1 cellular context compared by ENCODE assay signal in genomic region chr2:162582357-162582798, GRCh38.
TF ChIP-seq lines count a peak whose summit lies in the region.

No MANE protein-coding gene starts in this region.

TF ChIP-seq in HepG2, 621 proteins besides CTCF, POLR2A, EP300 and RAD21 (continued from another document and continues in another):
- TF ChIP-seq POGK (CRISPR knock-in tag; conservative IDR thresholded peaks at IDR 0.05): peak; percentile 97
- TF ChIP-seq, protein P1, sequence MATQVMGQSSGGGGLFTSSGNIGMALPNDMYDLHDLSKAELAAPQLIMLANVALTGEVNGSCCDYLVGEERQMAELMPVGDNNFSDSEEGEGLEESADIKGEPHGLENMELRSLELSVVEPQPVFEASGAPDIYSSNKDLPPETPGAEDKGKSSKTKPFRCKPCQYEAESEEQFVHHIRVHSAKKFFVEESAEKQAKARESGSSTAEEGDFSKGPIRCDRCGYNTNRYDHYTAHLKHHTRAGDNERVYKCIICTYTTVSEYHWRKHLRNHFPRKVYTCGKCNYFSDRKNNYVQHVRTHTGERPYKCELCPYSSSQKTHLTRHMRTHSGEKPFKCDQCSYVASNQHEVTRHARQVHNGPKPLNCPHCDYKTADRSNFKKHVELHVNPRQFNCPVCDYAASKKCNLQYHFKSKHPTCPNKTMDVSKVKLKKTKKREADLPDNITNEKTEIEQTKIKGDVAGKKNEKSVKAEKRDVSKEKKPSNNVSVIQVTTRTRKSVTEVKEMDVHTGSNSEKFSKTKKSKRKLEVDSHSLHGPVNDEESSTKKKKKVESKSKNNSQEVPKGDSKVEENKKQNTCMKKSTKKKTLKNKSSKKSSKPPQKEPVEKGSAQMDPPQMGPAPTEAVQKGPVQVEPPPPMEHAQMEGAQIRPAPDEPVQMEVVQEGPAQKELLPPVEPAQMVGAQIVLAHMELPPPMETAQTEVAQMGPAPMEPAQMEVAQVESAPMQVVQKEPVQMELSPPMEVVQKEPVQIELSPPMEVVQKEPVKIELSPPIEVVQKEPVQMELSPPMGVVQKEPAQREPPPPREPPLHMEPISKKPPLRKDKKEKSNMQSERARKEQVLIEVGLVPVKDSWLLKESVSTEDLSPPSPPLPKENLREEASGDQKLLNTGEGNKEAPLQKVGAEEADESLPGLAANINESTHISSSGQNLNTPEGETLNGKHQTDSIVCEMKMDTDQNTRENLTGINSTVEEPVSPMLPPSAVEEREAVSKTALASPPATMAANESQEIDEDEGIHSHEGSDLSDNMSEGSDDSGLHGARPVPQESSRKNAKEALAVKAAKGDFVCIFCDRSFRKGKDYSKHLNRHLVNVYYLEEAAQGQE (IDR thresholded peaks at IDR 0.05; ENCODE audit: borderline replicate concordance in 1 of 2, low read depth in 1 of 2, low read length in 2 of 2): peak in 1 of 2 experiments; percentile 85; a peak in 2 of 4 replicates
- TF ChIP-seq TRAFD1 (CRISPR knock-in tag; IDR thresholded peaks at IDR 0.05; ENCODE audit: borderline replicate concordance): no peak
- TF ChIP-seq ZNF207 (IDR thresholded peaks at IDR 0.05; ENCODE audit: borderline replicate concordance): no peak
- TF ChIP-seq ZNF839 (CRISPR knock-in tag; IDR thresholded peaks at IDR 0.05; ENCODE audit: borderline replicate concordance): no peak
- peak; percentile 47; the same call in 1 of the 2 replicates for TF ChIP-seq YEATS4 (CRISPR knock-in tag; IDR thresholded peaks at IDR 0.05; ENCODE audit: borderline replicate concordance)
- TF ChIP-seq TMF1 (CRISPR knock-in tag; IDR thresholded peaks at IDR 0.05; ENCODE audit: low read depth): 0 out of 2 replicates have a peak, but pooled peaks have one; percentile 63
- peak; percentile 99 for TF ChIP-seq NR2F6 (IDR thresholded peaks at IDR 0.05)
- TF ChIP-seq NR2F6 (CRISPR knock-in tag; IDR thresholded peaks at IDR 0.05): peak; percentile 99
- TF ChIP-seq NONO (IDR thresholded peaks at IDR 0.05): no peak
- peak; percentile 98 for TF ChIP-seq NONO (CRISPR knock-in tag; conservative IDR thresholded peaks at IDR 0.05)
- TF ChIP-seq ZKSCAN5 (CRISPR knock-in tag; IDR thresholded peaks at IDR 0.05): no peak
- TF ChIP-seq HNRNPL (IDR thresholded peaks at IDR 0.05; ENCODE audit: low read depth, low read length): no peak
- TF ChIP-seq TCF7 (IDR thresholded peaks at IDR 0.05; ENCODE audit: low read depth): peak; percentile 98
- peak; percentile 85 for TF ChIP-seq BORCS8-MEF2B (CRISPR knock-in tag; IDR thresholded peaks at IDR 0.05)
- TF ChIP-seq MBNL3 (CRISPR knock-in tag; conservative IDR thresholded peaks at IDR 0.05): no peak
- TF ChIP-seq REL (CRISPR knock-in tag; conservative IDR thresholded peaks at IDR 0.05): peak; percentile 73; the same call in 1 of the 2 replicates
- TF ChIP-seq NR0B2 (CRISPR knock-in tag; IDR thresholded peaks at IDR 0.05): no peak
- TF ChIP-seq SIX4 (CRISPR knock-in tag; IDR thresholded peaks at IDR 0.05): peak; percentile 95
- TF ChIP-seq ZNF567 (CRISPR knock-in tag; IDR thresholded peaks at IDR 0.05; ENCODE audit: borderline replicate concordance): no peak
- no peak for TF ChIP-seq FOXM1 (CRISPR knock-in tag; IDR thresholded peaks at IDR 0.05)
- no peak for TF ChIP-seq POLR2AphosphoS2 (IDR thresholded peaks at IDR 0.05; ENCODE audit: low read depth, low read length)
- peak; percentile 99 for TF ChIP-seq NCOA2 (CRISPR knock-in tag; IDR thresholded peaks at IDR 0.05)
- no peak for TF ChIP-seq ZNF674 (CRISPR knock-in tag; IDR thresholded peaks at IDR 0.05; ENCODE audit: low read depth)
- peak; percentile 81 for TF ChIP-seq GATAD1 (CRISPR knock-in tag; IDR thresholded peaks at IDR 0.05)
- peak; percentile 98 for TF ChIP-seq ZBTB25 (CRISPR knock-in tag; IDR thresholded peaks at IDR 0.05)
- TF ChIP-seq NFKBIZ (CRISPR knock-in tag; IDR thresholded peaks at IDR 0.05): peak; percentile 99
- TF ChIP-seq, protein P2, sequence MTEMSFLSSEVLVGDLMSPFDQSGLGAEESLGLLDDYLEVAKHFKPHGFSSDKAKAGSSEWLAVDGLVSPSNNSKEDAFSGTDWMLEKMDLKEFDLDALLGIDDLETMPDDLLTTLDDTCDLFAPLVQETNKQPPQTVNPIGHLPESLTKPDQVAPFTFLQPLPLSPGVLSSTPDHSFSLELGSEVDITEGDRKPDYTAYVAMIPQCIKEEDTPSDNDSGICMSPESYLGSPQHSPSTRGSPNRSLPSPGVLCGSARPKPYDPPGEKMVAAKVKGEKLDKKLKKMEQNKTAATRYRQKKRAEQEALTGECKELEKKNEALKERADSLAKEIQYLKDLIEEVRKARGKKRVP (CRISPR knock-in tag; IDR thresholded peaks at IDR 0.05): peak in 1 of 2 experiments; percentile 93; a peak in 2 of 4 replicates
- TF ChIP-seq ZNF550 (CRISPR knock-in tag; IDR thresholded peaks at IDR 0.05; ENCODE audit: borderline replicate concordance): no peak
- peak; percentile 80; the same call in 1 of the 2 replicates for TF ChIP-seq ZNF691 (CRISPR knock-in tag; IDR thresholded peaks at IDR 0.05; ENCODE audit: borderline replicate concordance, low read depth)
- TF ChIP-seq DMAP1 (CRISPR knock-in tag; IDR thresholded peaks at IDR 0.05): peak; percentile 56; the same call in 1 of the 2 replicates
- TF ChIP-seq NPAS2 (CRISPR knock-in tag; IDR thresholded peaks at IDR 0.05; ENCODE audit: borderline replicate concordance): no peak
- TF ChIP-seq NFE2L2 (IDR thresholded peaks at IDR 0.05; ENCODE audit: low read length): peak; percentile 98
- no peak for TF ChIP-seq ZSCAN30 (CRISPR knock-in tag; IDR thresholded peaks at IDR 0.05)
- TF ChIP-seq ZNF605 (CRISPR knock-in tag; IDR thresholded peaks at IDR 0.05): 0 out of 2 replicates have a peak, but pooled peaks have one; percentile 24
- TF ChIP-seq ZNF616 (CRISPR knock-in tag; IDR thresholded peaks at IDR 0.05; ENCODE audit: low read depth): no peak
- no peak for TF ChIP-seq ZNF337 (CRISPR knock-in tag; IDR thresholded peaks at IDR 0.05; ENCODE audit: borderline replicate concordance, low read depth)
- no peak for TF ChIP-seq ZNF101 (CRISPR knock-in tag; IDR thresholded peaks at IDR 0.05; ENCODE audit: borderline replicate concordance, low read depth)
- TF ChIP-seq, protein P3, sequence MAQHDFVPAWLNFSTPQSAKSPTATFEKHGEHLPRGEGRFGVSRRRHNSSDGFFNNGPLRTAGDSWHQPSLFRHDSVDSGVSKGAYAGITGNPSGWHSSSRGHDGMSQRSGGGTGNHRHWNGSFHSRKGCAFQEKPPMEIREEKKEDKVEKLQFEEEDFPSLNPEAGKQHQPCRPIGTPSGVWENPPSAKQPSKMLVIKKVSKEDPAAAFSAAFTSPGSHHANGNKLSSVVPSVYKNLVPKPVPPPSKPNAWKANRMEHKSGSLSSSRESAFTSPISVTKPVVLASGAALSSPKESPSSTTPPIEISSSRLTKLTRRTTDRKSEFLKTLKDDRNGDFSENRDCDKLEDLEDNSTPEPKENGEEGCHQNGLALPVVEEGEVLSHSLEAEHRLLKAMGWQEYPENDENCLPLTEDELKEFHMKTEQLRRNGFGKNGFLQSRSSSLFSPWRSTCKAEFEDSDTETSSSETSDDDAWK (CRISPR knock-in tag; IDR thresholded peaks at IDR 0.05): no peak
- TF ChIP-seq KAT8 (CRISPR knock-in tag; IDR thresholded peaks at IDR 0.05): peak; percentile 95
- no peak for TF ChIP-seq BRD4 (CRISPR knock-in tag; IDR thresholded peaks at IDR 0.05)
- peak; percentile 77; the same call in 1 of the 2 replicates for TF ChIP-seq ATF6 (CRISPR knock-in tag; conservative IDR thresholded peaks at IDR 0.05)
- TF ChIP-seq ZFP36 (IDR thresholded peaks at IDR 0.05; ENCODE audit: borderline replicate concordance, low read depth, low read length, partially characterized antibody): peak; percentile 75
- TF ChIP-seq ZBTB7A (CRISPR knock-in tag; IDR thresholded peaks at IDR 0.05): no peak; the same call in 1 of the 2 replicates
- peak; percentile 92 for TF ChIP-seq ZNF292 (CRISPR knock-in tag; IDR thresholded peaks at IDR 0.05; ENCODE audit: borderline replicate concordance, low read depth)
- peak; percentile 56; the same call in 1 of the 2 replicates for TF ChIP-seq SMARCE1 (IDR thresholded peaks at IDR 0.05; ENCODE audit: borderline replicate concordance)
- TF ChIP-seq BCL6 (CRISPR knock-in tag; IDR thresholded peaks at IDR 0.05): peak; percentile 99
- no peak for TF ChIP-seq POLR2AphosphoS5 (IDR thresholded peaks at IDR 0.05; ENCODE audit: low read depth, low read length)
- no peak for TF ChIP-seq ZNF678 (CRISPR knock-in tag; IDR thresholded peaks at IDR 0.05)
- TF ChIP-seq, protein P4, sequence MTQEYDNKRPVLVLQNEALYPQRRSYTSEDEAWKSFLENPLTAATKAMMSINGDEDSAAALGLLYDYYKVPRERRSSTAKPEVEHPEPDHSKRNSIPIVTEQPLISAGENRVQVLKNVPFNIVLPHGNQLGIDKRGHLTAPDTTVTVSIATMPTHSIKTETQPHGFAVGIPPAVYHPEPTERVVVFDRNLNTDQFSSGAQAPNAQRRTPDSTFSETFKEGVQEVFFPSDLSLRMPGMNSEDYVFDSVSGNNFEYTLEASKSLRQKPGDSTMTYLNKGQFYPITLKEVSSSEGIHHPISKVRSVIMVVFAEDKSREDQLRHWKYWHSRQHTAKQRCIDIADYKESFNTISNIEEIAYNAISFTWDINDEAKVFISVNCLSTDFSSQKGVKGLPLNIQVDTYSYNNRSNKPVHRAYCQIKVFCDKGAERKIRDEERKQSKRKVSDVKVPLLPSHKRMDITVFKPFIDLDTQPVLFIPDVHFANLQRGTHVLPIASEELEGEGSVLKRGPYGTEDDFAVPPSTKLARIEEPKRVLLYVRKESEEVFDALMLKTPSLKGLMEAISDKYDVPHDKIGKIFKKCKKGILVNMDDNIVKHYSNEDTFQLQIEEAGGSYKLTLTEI (CRISPR knock-in tag; conservative IDR thresholded peaks at IDR 0.05): no peak
- TF ChIP-seq ZBTB8A (CRISPR knock-in tag; IDR thresholded peaks at IDR 0.05; ENCODE audit: borderline replicate concordance, low read depth): no peak
- TF ChIP-seq ZNF724P (CRISPR knock-in tag; IDR thresholded peaks at IDR 0.05; ENCODE audit: borderline replicate concordance): peak; percentile 94; the same call in 1 of the 2 replicates
- peak; percentile 36; the same call in 1 of the 2 replicates for TF ChIP-seq ZNF143 (CRISPR knock-in tag; IDR thresholded peaks at IDR 0.05)
- no peak for TF ChIP-seq HNRNPUL1 (IDR thresholded peaks at IDR 0.05; ENCODE audit: low read depth, low read length)
